Comparison of ENCODE assay signal across 9 cellular contexts in genomic region chr6:142927904-142928303, GRCh38. TPM values are rescaled to one million over a fixed set of nuclear protein-coding genes. Genes with fewer than 3 reads are reported as not detected.
DNase-seq lines count a peak whose midpoint lies in the region; ATAC-seq and TF ChIP-seq lines count a peak whose summit lies in the region.
"Had no signal": no experiment of that assay in that cellular context is flagged by ENCODE, and none has a peak within 500 bp of the region (broad histone marks: within the 10 kb centered on the region; RNA-seq: fewer than 3 reads in every experiment).

No MANE protein-coding gene starts in this region.

- peak; percentile 25 for ATAC-seq in GM18502 (IDR thresholded peaks at IDR 0.05; ENCODE audit: poor library complexity, unreplicated experiment)

- peak overlapping the region; percentile 58 for H3K27ac ChIP-seq in OCI-LY7 (ENCODE audit: low read depth, low read length, poor library complexity, severe bottlenecking)
- no peak overlapping the region for H3K27ac ChIP-seq in duodenal mucosa (ENCODE audit: low read depth, low read length)
- no peak overlapping the region for H3K27ac ChIP-seq in rectal smooth muscle tissue (ENCODE audit: low read depth, low read length)
- peak overlapping the region in 1 of 2 donors; percentile 83 for H3K27ac ChIP-seq in prostate gland

- TF ChIP-seq POLR2A in prostate gland (IDR thresholded peaks at IDR 0.05): no peak
- no peak for TF ChIP-seq POLR2A in lower leg skin (IDR thresholded peaks at IDR 0.05)

- no peaks in the 10 kb centered on the region for H3K27me3 ChIP-seq in duodenal mucosa (ENCODE audit: control insufficient read depth in 1 of 2, insufficient read depth in 2 of 2, low read length in 2 of 2)
- no peaks in the 10 kb centered on the region for H3K27me3 ChIP-seq in rectal smooth muscle tissue (ENCODE audit: control insufficient read depth, insufficient read depth, low read length)
- no peaks in the 10 kb centered on the region for H3K27me3 ChIP-seq in prostate gland (replicated peaks; ENCODE audit: insufficient read depth)

- peaks cover 31% of the 10 kb centered on the region for H4K20me1 ChIP-seq in OCI-LY7 (ENCODE audit: insufficient read depth, low read length)

- H3K9ac ChIP-seq in duodenal mucosa (ENCODE audit: low read depth in 1 of 2, low read length in 2 of 2): peak overlapping the region in 1 of 2 donors; percentile 86
- H3K9ac ChIP-seq in rectal smooth muscle tissue (ENCODE audit: low read length): no peak overlapping the region

- H3K4me1 ChIP-seq in OCI-LY7 (ENCODE audit: insufficient read depth, low read length, poor library complexity, severe bottlenecking) (peaks cover 66% of the 10 kb centered on the region), duodenal mucosa (ENCODE audit: control insufficient read depth in 1 of 2, insufficient read depth in 2 of 2, low read length in 2 of 2) (peaks cover 5 to 8% of the 10 kb centered on the region in 2 donors), rectal smooth muscle tissue (ENCODE audit: control insufficient read depth, insufficient read depth, low read length) (peaks cover 5% of the 10 kb centered on the region), prostate gland (replicated peaks) (no peaks in the 10 kb centered on the region)

- no peak overlapping the region for H2AFZ ChIP-seq in OCI-LY7 (ENCODE audit: low read length)

- H3K9me3 ChIP-seq in OCI-LY7 (ENCODE audit: low read length) (no peaks in the 10 kb centered on the region), duodenal mucosa (ENCODE audit: control insufficient read depth in 1 of 2, low read length in 2 of 2) (no peaks in the 10 kb centered on the region), prostate gland (no peaks in the 10 kb centered on the region)

- H3K9me2 ChIP-seq in OCI-LY7 (ENCODE audit: insufficient read depth, low read length): no peaks in the 10 kb centered on the region

- intact Hi-C loops in OCI-LY7 (cut with micrococcal nuclease; ENCODE audit: unreplicated experiment): loop anchor here (2.0 kb wide), 1 partner anchor 71 kb away; no protein-coding TSS in a partner anchor
- intact Hi-C loops in prostate gland (cut with DNase I): no loop called here
- intact Hi-C loops in lower leg skin (cut with DNase I; ENCODE audit: low total_unique reads): no loop called here

- 77% methylated on average over 5 of the region's 5 CpGs for WGBS in prostate gland
- WGBS in lower leg skin, 2 donors: 75 to 86% methylated on average over 5 of the region's 5 CpGs

- peaks cover 80% of the 10 kb centered on the region for H3K79me2 ChIP-seq in OCI-LY7 (ENCODE audit: insufficient read depth, low read depth, low read length)

- POLR2A ChIA-PET in OCI-LY7 (lab: Charles Lee): interaction anchor here (0.6 to 2.6 kb wide), 6 partner anchors 10 to 85 kb away, joined by 3 to 15 read pairs (median 4); no protein-coding TSS in a partner anchor

- H3K36me3 ChIP-seq in OCI-LY7 (ENCODE audit: insufficient read depth, low read length) (peaks cover 17% of the 10 kb centered on the region; the same call in 1 of the 2 replicates), duodenal mucosa (ENCODE audit: control insufficient read depth in 1 of 2, insufficient read depth in 2 of 2, low read length in 2 of 2) (no peaks in the 10 kb centered on the region), rectal smooth muscle tissue (ENCODE audit: control insufficient read depth, insufficient read depth, low read length) (no peaks in the 10 kb centered on the region), prostate gland (no peaks in the 10 kb centered on the region)

- CTCF ChIA-PET in OCI-LY7 (lab: Charles Lee; ENCODE audit: unreplicated experiment): no interaction called here

- BruUV-seq in OCI-LY7 (replicated peaks; lab: Mats Ljungman, UMichigan): no TSS peak

- H3K4me3 ChIP-seq in OCI-LY7 (ENCODE audit: low read depth, low read length, poor library complexity, severe bottlenecking): peak overlapping the region; percentile 84
- peak overlapping the region; percentile 77 to 79 for H3K4me3 ChIP-seq in duodenal mucosa (ENCODE audit: low read depth in 1 of 2, low read length in 2 of 2)
- H3K4me3 ChIP-seq in rectal smooth muscle tissue (ENCODE audit: low read length): peak overlapping the region; percentile 82
- H3K4me3 ChIP-seq in prostate gland: no peak overlapping the region
- H3K4me3 ChIP-seq in lower leg skin (ENCODE audit: low read depth, poor library complexity, severe bottlenecking): no peak overlapping the region

- peak overlapping the region; percentile 100 for H3K4me2 ChIP-seq in OCI-LY7 (ENCODE audit: low read length)

- no peak for TF ChIP-seq CTCF in OCI-LY7 (conservative IDR thresholded peaks at IDR 0.05; ENCODE audit: low read length)
- no peak for TF ChIP-seq CTCF in prostate gland (IDR thresholded peaks at IDR 0.05)
- no peak for TF ChIP-seq CTCF in lower leg skin (IDR thresholded peaks at IDR 0.05)

- peak; percentile 46 for DNase-seq in OCI-LY7 (ENCODE audit: low spot score)
- no peak for DNase-seq in mesenteric fat pad (ENCODE audit: low spot score)
- no peak for DNase-seq in C1 segment of cervical spinal cord (lab: John Stamatoyannopoulos, UW)
- no peak for DNase-seq in prostate gland (ENCODE audit: low spot score)
- DNase-seq in lower leg skin (ENCODE audit: low spot score in 2 of 2): no peak
- DNase-seq: islet precursor cell had no signal

RNA-seq across cellular contexts. Expression of gene HIVEP2, which starts 17.1 kb away (rescaled TPM):
- total RNA-seq in OCI-LY7 (2014; rRNA removed; shearing (Covaris generic)): 16.9 and 24.6 TPM in 2 replicates
- total RNA-seq in OCI-LY7 (2022): 18.8 and 21.9 TPM in 2 replicates
- 13.2 TPM for total RNA-seq in mesenteric fat pad
- total RNA-seq in prostate gland: 10 to 100 TPM; 15.8 to 19.3 TPM
- 10 to 100 TPM; 17.2 to 49.4 (median 21.6) TPM for total RNA-seq in lower leg skin

Comparison
In these comparisons a context has a peak if more than half of its experiments do, and no peak if none do; other contexts are left out.
1. H3K4me3 ChIP-seq: peak in OCI-LY7 (single experiment), duodenal mucosa (2 of 2) and rectal smooth muscle tissue (single experiment); none in prostate gland (0 of 2) and lower leg skin (single experiment).